Comparison of ENCODE assay signal across 10 cellular contexts in genomic region chr9:125549465-125550215, GRCh38.
DNase-seq lines count a peak whose midpoint lies in the region; ATAC-seq and TF ChIP-seq lines count a peak whose summit lies in the region.
"Had no signal": no experiment of that assay in that cellular context is flagged by ENCODE, and none has a peak within 500 bp of the region (broad histone marks: within the 10 kb centered on the region; RNA-seq: fewer than 3 reads in every experiment).

No MANE protein-coding gene starts in this region.

- peak overlapping the region; percentile 66 to 81 (median 76) for H3K27ac ChIP-seq in sigmoid colon
- no peak overlapping the region for H3K27ac ChIP-seq in foreskin keratinocyte

- in situ Hi-C loops in G401 (cut with HindIII; ENCODE audit: low sequenced_read_pairs): no loop called here

- TF ChIP-seq CTCF in sigmoid colon (IDR thresholded peaks at IDR 0.05): no peak
- TF ChIP-seq CTCF in foreskin keratinocyte (conservative IDR thresholded peaks at IDR 0.05): no peak

- no peaks in the 10 kb centered on the region for H3K36me3 ChIP-seq in sigmoid colon

- H3K4me3 ChIP-seq in sigmoid colon: peak overlapping the region in 1 of 4 donors; percentile 3

- H3K4me1 ChIP-seq in sigmoid colon (peaks cover 0 to 86% (median 78%) of the 10 kb centered on the region in 4 donors), foreskin keratinocyte (peaks cover 5% of the 10 kb centered on the region)

- ATAC-seq in left ventricle myocardium superior: peak; percentile 80
- ATAC-seq in HG03378 (IDR thresholded peaks at IDR 0.05; ENCODE audit: unreplicated experiment): no peak
- ATAC-seq in foreskin keratinocyte: no peak

- DNase-seq in G401 (ENCODE audit: low spot score) (peak; percentile 93), astrocyte of the hippocampus (ENCODE audit: low read depth, low spot score) (peak; percentile 75), left ventricle myocardium superior (no peak), sigmoid colon (peak; percentile 87), foreskin keratinocyte (no peak)
- no peak for DNase-seq in activated effector memory CD4-positive, alpha-beta T cell treated with anti-CD3 and anti-CD28 coated beads, Interleukin-2, amount 50 U/mL, for 16 hours
- no peak for DNase-seq in stimulated activated CD4-positive, alpha-beta T cell treated with anti-CD3 and anti-CD28 coated beads, Interleukin-4, amount 100 ng/mL, for 4 hours
- DNase-seq: KBM-7, nephron progenitor cell had no signal

- intact Hi-C loops in left ventricle myocardium superior (cut with micrococcal nuclease): no loop called here
- intact Hi-C loops in sigmoid colon (cut with DNase I): loop anchor here (5.0 kb wide), 2 partner anchors 67 to 82 kb away; no protein-coding TSS in a partner anchor

- peak in 2 of 4 donors; percentile 5 to 32 for TF ChIP-seq EP300 in sigmoid colon (IDR thresholded peaks at IDR 0.05)

- TF ChIP-seq POLR2A in sigmoid colon (IDR thresholded peaks at IDR 0.05): no peak

- H3K9me3 ChIP-seq in sigmoid colon: no peaks in the 10 kb centered on the region

- H3K27me3 ChIP-seq in sigmoid colon: no peaks in the 10 kb centered on the region
- H3K27me3 ChIP-seq in foreskin keratinocyte: no peaks in the 10 kb centered on the region

- 71 to 73% methylated on average over 12 of the region's 12 CpGs for whole genome bisulfite sequencing in sigmoid colon, 2 donors

Comparison
In these comparisons a context has a peak if more than half of its experiments do, and no peak if none do; other contexts are left out.
1. DNase-seq: peak in G401 (single experiment), astrocyte of the hippocampus (single experiment) and sigmoid colon (single experiment); none in left ventricle myocardium superior (single experiment), foreskin keratinocyte (0 of 2), activated effector memory CD4-positive, alpha-beta T cell treated with anti-CD3 and anti-CD28 coated beads, Interleukin-2, amount 50 U/mL, for 16 hours (single experiment) and stimulated activated CD4-positive, alpha-beta T cell treated with anti-CD3 and anti-CD28 coated beads, Interleukin-4, amount 100 ng/mL, for 4 hours (0 of 2).